In genomic region chr2:106283228-106284152, GRCh38 we compare ENCODE assay signal across 1 cellular context.
TF ChIP-seq lines count a peak whose summit lies in the region.
"Not testable (repeated sequence)": the region's sequence is repeated elsewhere in the genome, so short reads cannot be mapped to it uniquely, and the experiment has no call there.

No MANE protein-coding gene starts in this region.

TF ChIP-seq in HepG2, 621 proteins besides CTCF, POLR2A, EP300 and RAD21 (continued from another document and continues in another):
- TF ChIP-seq HNF1B (CRISPR knock-in tag; IDR thresholded peaks at IDR 0.05) (peak; percentile 68), HES4 (CRISPR knock-in tag; IDR thresholded peaks at IDR 0.05; ENCODE audit: borderline replicate concordance) (0 out of 2 replicates have a peak, but pooled peaks have one; percentile 24), SIX4 (CRISPR knock-in tag; IDR thresholded peaks at IDR 0.05) (peak; percentile 55; the same call in 1 of the 2 replicates), ZNF510 (CRISPR knock-in tag; IDR thresholded peaks at IDR 0.05; ENCODE audit: low read depth) (peak; percentile 29; the same call in 1 of the 2 replicates), ZNF276 (CRISPR knock-in tag; IDR thresholded peaks at IDR 0.05; ENCODE audit: low read depth) (0 out of 2 replicates have a peak, but pooled peaks have one; percentile 18), TCF12 (CRISPR knock-in tag; IDR thresholded peaks at IDR 0.05) (peak; percentile 99), HMG20A (CRISPR knock-in tag; IDR thresholded peaks at IDR 0.05; ENCODE audit: borderline replicate concordance) (peak; percentile 96), SNAI1 (CRISPR knock-in tag; IDR thresholded peaks at IDR 0.05; ENCODE audit: borderline replicate concordance) (peak; percentile 79; the same call in 1 of the 2 replicates), ZNF501 (CRISPR knock-in tag; IDR thresholded peaks at IDR 0.05) (peak; percentile 83), ISL2 (CRISPR knock-in tag; IDR thresholded peaks at IDR 0.05) (peak; percentile 99), KMT2B (CRISPR knock-in tag; IDR thresholded peaks at IDR 0.05) (peak; percentile 25; the same call in 1 of the 2 replicates), SAP130 (CRISPR knock-in tag; IDR thresholded peaks at IDR 0.05; ENCODE audit: low read depth) (peak; percentile 74), AHR (CRISPR knock-in tag; IDR thresholded peaks at IDR 0.05) (0 out of 2 replicates have a peak, but pooled peaks have one; percentile 38), SKI (IDR thresholded peaks at IDR 0.05; ENCODE audit: partially characterized antibody) (peak; percentile 74), GABPA (CRISPR knock-in tag; IDR thresholded peaks at IDR 0.05; ENCODE audit: low read depth) (peak; percentile 63), NCOA1 (CRISPR knock-in tag; IDR thresholded peaks at IDR 0.05) (peak; percentile 85), HDAC1 (CRISPR knock-in tag; IDR thresholded peaks at IDR 0.05) (peak; percentile 94), FOXA3 (CRISPR knock-in tag; IDR thresholded peaks at IDR 0.05) (peak; percentile 90), CHD4 (IDR thresholded peaks at IDR 0.05; ENCODE audit: borderline replicate concordance, low read length) (peak; percentile 87; the same call in 1 of the 2 replicates), ATF7 (CRISPR knock-in tag; IDR thresholded peaks at IDR 0.05) (peak; percentile 31; the same call in 1 of the 2 replicates), HNF4G (IDR thresholded peaks at IDR 0.05; ENCODE audit: borderline replicate concordance, low read depth, low read length) (peak; percentile 84), HNF4G (CRISPR knock-in tag; IDR thresholded peaks at IDR 0.05; ENCODE audit: borderline replicate concordance, low read depth) (peak; percentile 86; the same call in 1 of the 2 replicates), ZBTB7B (CRISPR knock-in tag; IDR thresholded peaks at IDR 0.05) (peak; percentile 99), DMAP1 (CRISPR knock-in tag; IDR thresholded peaks at IDR 0.05) (peak; percentile 42; the same call in 1 of the 2 replicates), NR2F1 (CRISPR knock-in tag; IDR thresholded peaks at IDR 0.05) (peak; percentile 98 to 99), ZNF264 (CRISPR knock-in tag; IDR thresholded peaks at IDR 0.05) (0 out of 2 replicates have a peak, but pooled peaks have one; percentile 55), ZNF205 (CRISPR knock-in tag; IDR thresholded peaks at IDR 0.05) (peak; percentile 76; the same call in 1 of the 2 replicates), MED13 (CRISPR knock-in tag; IDR thresholded peaks at IDR 0.05) (peak; percentile 76; the same call in 1 of the 2 replicates), IRF9 (CRISPR knock-in tag; IDR thresholded peaks at IDR 0.05; ENCODE audit: borderline replicate concordance) (0 out of 2 replicates have a peak, but pooled peaks have one; percentile 45), YEATS2 (CRISPR knock-in tag; IDR thresholded peaks at IDR 0.05; ENCODE audit: borderline replicate concordance) (0 out of 2 replicates have a peak, but pooled peaks have one; percentile 43), HMG20B (CRISPR knock-in tag; conservative IDR thresholded peaks at IDR 0.05) (peak; percentile 83), SATB2 (CRISPR knock-in tag; IDR thresholded peaks at IDR 0.05) (0 out of 2 replicates have a peak, but pooled peaks have one; percentile 45), ZBTB26 (CRISPR knock-in tag; IDR thresholded peaks at IDR 0.05; ENCODE audit: borderline replicate concordance) (peak; percentile 99), ZNF292 (CRISPR knock-in tag; IDR thresholded peaks at IDR 0.05; ENCODE audit: borderline replicate concordance, low read depth) (0 out of 2 replicates have a peak, but pooled peaks have one; percentile 28), ZBTB42 (CRISPR knock-in tag; IDR thresholded peaks at IDR 0.05) (peak; percentile 86; the same call in 1 of the 2 replicates), ZNF329 (CRISPR knock-in tag; IDR thresholded peaks at IDR 0.05; ENCODE audit: low read depth) (0 out of 2 replicates have a peak, but pooled peaks have one; percentile 18), MED1 (CRISPR knock-in tag; IDR thresholded peaks at IDR 0.05) (peak; percentile 97), ZMYM2 (CRISPR knock-in tag; IDR thresholded peaks at IDR 0.05) (peak; percentile 92), CCDC6 (CRISPR knock-in tag; IDR thresholded peaks at IDR 0.05) (0 out of 2 replicates have a peak, but pooled peaks have one; percentile 40), PAXIP1 (CRISPR knock-in tag; conservative IDR thresholded peaks at IDR 0.05) (peak; percentile 99), SOX5 (CRISPR knock-in tag; IDR thresholded peaks at IDR 0.05; ENCODE audit: borderline replicate concordance) (peak; percentile 99), IKZF5 (CRISPR knock-in tag; IDR thresholded peaks at IDR 0.05) (peak; percentile 95), MTA1 (CRISPR knock-in tag; IDR thresholded peaks at IDR 0.05; ENCODE audit: borderline replicate concordance) (peak; percentile 76), SP5 (CRISPR knock-in tag; IDR thresholded peaks at IDR 0.05; ENCODE audit: borderline replicate concordance, low read depth) (peak; percentile 76), FOXO1 (CRISPR knock-in tag; IDR thresholded peaks at IDR 0.05) (peak; percentile 91), CBX5 (CRISPR knock-in tag; IDR thresholded peaks at IDR 0.05; ENCODE audit: borderline replicate concordance) (0 out of 2 replicates have a peak, but pooled peaks have one; percentile 46), HOXD1 (CRISPR knock-in tag; IDR thresholded peaks at IDR 0.05) (peak; percentile 81; the same call in 1 of the 2 replicates), ZNF543 (CRISPR knock-in tag; IDR thresholded peaks at IDR 0.05) (peak; percentile 60; the same call in 1 of the 2 replicates), BCL6 (CRISPR knock-in tag; IDR thresholded peaks at IDR 0.05) (peak; percentile 85), THRA (CRISPR knock-in tag; IDR thresholded peaks at IDR 0.05; ENCODE audit: borderline replicate concordance) (peak; percentile 97), DNMT3B (CRISPR knock-in tag; conservative IDR thresholded peaks at IDR 0.05) (0 out of 2 replicates have a peak, but pooled peaks have one; percentile 26), ZBTB3 (CRISPR knock-in tag; IDR thresholded peaks at IDR 0.05; ENCODE audit: borderline replicate concordance, low read depth) (peak; percentile 88; the same call in 1 of the 2 replicates), SOX13 (IDR thresholded peaks at IDR 0.05) (peak; percentile 97), SOX13 (CRISPR knock-in tag; conservative IDR thresholded peaks at IDR 0.05 in 1 of 2, IDR thresholded peaks at IDR 0.05 in 1 of 2) (peak in 1 of 2 experiments; percentile 98; a peak in 2 of 4 replicates), ZNF512B (CRISPR knock-in tag; IDR thresholded peaks at IDR 0.05; ENCODE audit: borderline replicate concordance) (peak; percentile 53; the same call in 1 of the 2 replicates)
- not testable (repeated sequence) for TF ChIP-seq TCF12 (IDR thresholded peaks at IDR 0.05); GABPA (IDR thresholded peaks at IDR 0.05; ENCODE audit: low read depth, low read length); ATF7 (IDR thresholded peaks at IDR 0.05)
